20 cellular contexts compared by ENCODE assay signal in genomic region chr20:4936392-4936850, GRCh38.
A peak's percentile ranks its signal among the peaks of the same experiment; 100 is the strongest.
DNase-seq lines count a peak whose midpoint lies in the region; ATAC-seq and TF ChIP-seq lines count a peak whose summit lies in the region.
"Had no signal": no experiment of that assay in that cellular context is flagged by ENCODE, and none has a peak within 500 bp of the region (broad histone marks: within the 10 kb centered on the region; RNA-seq: fewer than 3 reads in every experiment).

No MANE protein-coding gene starts in this region.

- H3K4me1 ChIP-seq in adrenal gland (replicated peaks in 1 of 2) (peaks cover 15 to 47% of the 10 kb centered on the region in 2 donors), hepatocyte (ENCODE audit: insufficient read depth) (peaks cover 14% of the 10 kb centered on the region)

- H2AFZ ChIP-seq in hepatocyte = no peak overlapping the region
- H2AFZ ChIP-seq: GM23248 had no signal

- H3K27me3 ChIP-seq in adrenal gland (no peaks in the 10 kb centered on the region), hepatocyte (no peaks in the 10 kb centered on the region), dorsolateral prefrontal cortex (no peaks in the 10 kb centered on the region)
- H3K27me3 ChIP-seq: BLaER1 treated with 17β-estradiol and CSF1 and Interleukin-3, amounts not matched to agents 10 nM and 100 nM had no signal

- H3K27ac ChIP-seq in adrenal gland (peak overlapping the region; percentile 71 to 91 (median 82)), hepatocyte (no peak overlapping the region), dorsolateral prefrontal cortex (no peak overlapping the region)
- H3K27ac ChIP-seq: BLaER1 treated with 17β-estradiol and CSF1 and Interleukin-3, amounts not matched to agents 10 nM and 100 nM; GM23248 had no signal

- peak overlapping the region; percentile 5 for H3K4me2 ChIP-seq in hepatocyte
- H3K4me2 ChIP-seq: BLaER1 treated with 17β-estradiol and CSF1 and Interleukin-3, amounts not matched to agents 10 nM and 100 nM had no signal

- intact Hi-C loops in adrenal gland (cut with DNase I) = loop anchor here in 1 of 2 donors (10.0 kb wide), 1 partner anchor 62 kb away; no protein-coding TSS in a partner anchor
- intact Hi-C loops in dorsolateral prefrontal cortex (cut with DNase I) = loop anchor here in 1 of 2 donors (10.0 kb wide), 1 partner anchor 52 kb away; no protein-coding TSS in a partner anchor
- intact Hi-C loops in cardiac septum (cut with DNase I) = no loop called here

- no peaks in the 10 kb centered on the region for H3K9me3 Mint-ChIP-seq in stimulated activated naive CD8-positive, alpha-beta T cell treated with anti-CD3 and anti-CD28 coated beads, Interleukin-15, amount 100 ng/mL, for 72 hours
- H3K9me3 Mint-ChIP-seq: CD4-positive, CD25-positive, alpha-beta regulatory T cell; CD8-positive, alpha-beta memory T cell had no signal

- peaks cover 0 to 8% of the 10 kb centered on the region in 2 donors for H3K36me3 ChIP-seq in adrenal gland (replicated peaks in 1 of 2)
- H3K36me3 ChIP-seq in hepatocyte (replicated peaks; ENCODE audit: insufficient read depth, low read depth) = no peaks in the 10 kb centered on the region

- no peak for DNase-seq in stimulated activated naive CD8-positive, alpha-beta T cell treated with anti-CD3 and anti-CD28 coated beads, Interleukin-15, Interleukin-2, amounts not matched to agents 100 U/mL and 50 U/mL, for 24 hours
- DNase-seq in stimulated activated naive CD8-positive, alpha-beta T cell treated with anti-CD3 and anti-CD28 coated beads, Interleukin-15, amount 100 ng/mL, for 72 hours = no peak
- DNase-seq in adrenal gland (peak in 1 of 7 donors; percentile 54), hepatocyte (ENCODE audit: low spot score) (no peak), dorsolateral prefrontal cortex (no peak), cardiac septum (ENCODE audit: low spot score) (no peak)
- DNase-seq: 8988T; CD4-positive, CD25-positive, alpha-beta regulatory T cell; CD8-positive, alpha-beta memory T cell; COR-L47; DMS 273 treated with DMSO at 0.1 percent for 48 hours; DMS53; DND-41; EL; GM23248; HCEC 1CT had no signal

- TF ChIP-seq CTCF in adrenal gland (IDR thresholded peaks at IDR 0.05) = no peak
- TF ChIP-seq CTCF in hepatocyte (IDR thresholded peaks at IDR 0.05; ENCODE audit: poor library complexity) = no peak
- TF ChIP-seq CTCF in dorsolateral prefrontal cortex (IDR thresholded peaks at IDR 0.05 in 54 of 56, conservative IDR thresholded peaks at IDR 0.05 in 2 of 56; ENCODE audit: low read depth in 1 of 56, partially characterized antibody in 56 of 56) = no peak

- 41 to 55% (median 50%) methylated on average over 5 to 6 of the region's 6 CpGs for WGBS in adrenal gland, 4 donors
- WGBS in hepatocyte (ENCODE audit: low lambda C conversion rate, missing lambda C conversion rate) = 95% methylated on average over 6 of the region's 6 CpGs

- H3K4me3 Mint-ChIP-seq in stimulated activated naive CD8-positive, alpha-beta T cell treated with anti-CD3 and anti-CD28 coated beads, Interleukin-15, amount 100 ng/mL, for 72 hours = no peak overlapping the region
- H3K4me3 Mint-ChIP-seq: CD4-positive, CD25-positive, alpha-beta regulatory T cell; CD8-positive, alpha-beta memory T cell had no signal

- H3K4me3 ChIP-seq in adrenal gland = peak overlapping the region in 1 of 4 donors; percentile 13
- H3K4me3 ChIP-seq in hepatocyte = no peak overlapping the region
- H3K4me3 ChIP-seq in dorsolateral prefrontal cortex = no peak overlapping the region
- H3K4me3 ChIP-seq: BLaER1 treated with 17β-estradiol and CSF1 and Interleukin-3, amounts not matched to agents 10 nM and 100 nM; GM12878; GM23248 had no signal

- no peak for TF ChIP-seq POLR2A in adrenal gland (IDR thresholded peaks at IDR 0.05)

- H3K9me2 ChIP-seq in hepatocyte (replicated peaks; ENCODE audit: insufficient read depth) = no peaks in the 10 kb centered on the region

- H3K9me3 ChIP-seq in adrenal gland (replicated peaks in 1 of 3) (no peaks in the 10 kb centered on the region), hepatocyte (ENCODE audit: low read depth) (no peaks in the 10 kb centered on the region)
- H3K9me3 ChIP-seq: BLaER1 treated with 17β-estradiol and CSF1 and Interleukin-3, amounts not matched to agents 10 nM and 100 nM had no signal

- H3K4me1 Mint-ChIP-seq in stimulated activated naive CD8-positive, alpha-beta T cell treated with anti-CD3 and anti-CD28 coated beads, Interleukin-15, amount 100 ng/mL, for 72 hours = peaks cover 6% of the 10 kb centered on the region

- H3K27ac Mint-ChIP-seq in stimulated activated naive CD8-positive, alpha-beta T cell treated with anti-CD3 and anti-CD28 coated beads, Interleukin-15, amount 100 ng/mL, for 72 hours = peak overlapping the region in 1 of 2 donors; percentile 82

- H3K79me2 ChIP-seq in hepatocyte = peaks cover 3% of the 10 kb centered on the region

- ATAC-seq in stimulated activated naive CD8-positive, alpha-beta T cell treated with anti-CD3 and anti-CD28 coated beads, Interleukin-15, Interleukin-2, amounts not matched to agents 100 U/mL and 50 U/mL, for 24 hours = peak; percentile 6
- ATAC-seq in stimulated activated naive CD8-positive, alpha-beta T cell treated with anti-CD3 and anti-CD28 coated beads, Interleukin-15, amount 100 ng/mL, for 72 hours = no peak
- ATAC-seq in GM21737 (IDR thresholded peaks at IDR 0.05; ENCODE audit: unreplicated experiment) (no peak), GM19397 (IDR thresholded peaks at IDR 0.05; ENCODE audit: unreplicated experiment) (no peak)
- ATAC-seq: GM12878 had no signal

- H3K27me3 Mint-ChIP-seq in stimulated activated naive CD8-positive, alpha-beta T cell treated with anti-CD3 and anti-CD28 coated beads, Interleukin-15, amount 100 ng/mL, for 72 hours = no peaks in the 10 kb centered on the region
- H3K27me3 Mint-ChIP-seq: CD4-positive, CD25-positive, alpha-beta regulatory T cell; CD8-positive, alpha-beta memory T cell had no signal

- no peaks in the 10 kb centered on the region for H4K20me1 ChIP-seq in hepatocyte (ENCODE audit: insufficient read depth, poor library complexity, severe bottlenecking)

Comparison
In these comparisons a context has a peak if more than half of its experiments do, and no peak if none do; other contexts are left out.
1. H3K27ac ChIP-seq: peak in adrenal gland (5 of 5); none in hepatocyte (single experiment) and dorsolateral prefrontal cortex (0 of 59).